8 cellular contexts compared by ENCODE assay signal in genomic region chr17:49361129-49361901, GRCh38. TPM values are rescaled to one million over a fixed set of nuclear protein-coding genes. Genes with fewer than 3 reads are reported as not detected.
A peak's percentile ranks its signal among the peaks of the same experiment; 100 is the strongest.
DNase-seq lines count a peak whose midpoint lies in the region; ATAC-seq and TF ChIP-seq lines count a peak whose summit lies in the region.

No MANE protein-coding gene starts in this region.

- H3K14ac ChIP-seq in trophoblast cell (ENCODE audit: low read length) = peak overlapping the region; percentile 98

- no peak for TF ChIP-seq EP300 in transverse colon (IDR thresholded peaks at IDR 0.05; ENCODE audit: low read depth)

- intact Hi-C loops in CD4-positive, alpha-beta T cell (cut with DNase I, micrococcal nuclease) = loop anchor here in 1 of 2 experiments (1.0 to 2.0 kb wide), 3 partner anchors 19 to 169 kb away; no protein-coding TSS in a partner anchor
- intact Hi-C loops in Right ventricle myocardium superior (cut with DNase I) = no loop called here
- intact Hi-C loops in transverse colon (cut with DNase I; ENCODE audit: low total_unique reads) = no loop called here

- H3K4ac ChIP-seq in trophoblast cell (ENCODE audit: low read depth, low read length) = peak overlapping the region; percentile 91

- H3K27ac Mint-ChIP-seq in CD4-positive, alpha-beta T cell = peak overlapping the region; percentile 97

- peaks cover 9% of the 10 kb centered on the region for H3K79me1 ChIP-seq in trophoblast cell (ENCODE audit: low read length)

- peak overlapping the region; percentile 91 for H2BK5ac ChIP-seq in trophoblast cell (ENCODE audit: low read depth, low read length, poor library complexity)

- H4K12ac ChIP-seq in trophoblast cell (ENCODE audit: low read depth, low read length) = peak overlapping the region; percentile 93

- peak overlapping the region; percentile 88 for H3K9ac ChIP-seq in trophoblast cell (ENCODE audit: low read length)

- POLR2A ChIA-PET in CD4-positive, alpha-beta T cell (lab: Charles Lee) = interaction anchor here (0.6 to 6.5 kb wide), 19 partner anchors 10 to 469 kb away, joined by 3 to 65 read pairs (median 5); partner anchors contain the start of genes ATP5MC1 and PHB1

- peak; percentile 74 for ATAC-seq in CD4-positive, alpha-beta T cell (ENCODE audit: poor library complexity)
- ATAC-seq in GM19372 (IDR thresholded peaks at IDR 0.05; ENCODE audit: low read depth, unreplicated experiment) = peak; percentile 21
- peak; percentile 42 for ATAC-seq in Right ventricle myocardium superior (ENCODE audit: poor library complexity)

- peak overlapping the region; percentile 95 for H4K8ac ChIP-seq in trophoblast cell (ENCODE audit: low read depth, low read length)

- H3K27ac ChIP-seq in CD4-positive, alpha-beta T cell (ENCODE audit: low read depth, low read length) = peak overlapping the region; percentile 87
- H3K27ac ChIP-seq in SJCRH30 (peak overlapping the region; percentile 26; the same call in 1 of the 2 replicates), trophoblast cell (ENCODE audit: low read depth, low read length) (peak overlapping the region; percentile 99), transverse colon (peak overlapping the region; percentile 92 to 98 (median 98))

- H3K27me3 ChIP-seq in CD4-positive, alpha-beta T cell (ENCODE audit: control insufficient read depth, insufficient read depth, low read length) = no peaks in the 10 kb centered on the region
- H3K27me3 ChIP-seq in SJCRH30 (no peaks in the 10 kb centered on the region), trophoblast cell (ENCODE audit: insufficient read depth, low read length) (no peaks in the 10 kb centered on the region), transverse colon (no peaks in the 10 kb centered on the region)

- peak overlapping the region; percentile 86 for H2BK120ac ChIP-seq in trophoblast cell (ENCODE audit: insufficient read depth, low read length, poor library complexity)

- peaks cover 11% of the 10 kb centered on the region for H3K79me2 ChIP-seq in trophoblast cell (ENCODE audit: control insufficient read depth, insufficient read depth, low read length, poor library complexity)

- peak overlapping the region; percentile 16 for H2BK12ac ChIP-seq in trophoblast cell (ENCODE audit: low read length)

- peak overlapping the region; percentile 91 for H2AFZ ChIP-seq in trophoblast cell (ENCODE audit: insufficient read depth, low read length, poor library complexity)

- H3K4me3 ChIP-seq in SJCRH30 = peak overlapping the region; percentile 93
- H3K4me3 ChIP-seq in trophoblast cell (ENCODE audit: low read depth, low read length) = peak overlapping the region; percentile 89
- H3K4me3 ChIP-seq in transverse colon = peak overlapping the region; percentile 77 to 95 (median 86)

- peak; percentile 64 for TF ChIP-seq POLR2A in transverse colon (IDR thresholded peaks at IDR 0.05)

- no CpG with 5 or more reads among the region's 52 CpGs for WGBS in trophoblast cell (ENCODE audit: extremely low coverage, insufficient coverage, insufficient read length)
- WGBS in transverse colon (ENCODE audit: low coverage in 1 of 2), 2 donors = 0% methylated on average over 3 to 20 of the region's 52 CpGs

- peak overlapping the region; percentile 82 for H2AK5ac ChIP-seq in trophoblast cell (ENCODE audit: low read length)

- CTCF ChIA-PET in CD4-positive, alpha-beta T cell (lab: Charles Lee) = interaction anchor here (3.6 to 3.8 kb wide), 2 partner anchors 20 to 46 kb away, joined by 17 read pairs; no protein-coding TSS in a partner anchor

- H3K36me3 ChIP-seq in SJCRH30 (no peaks in the 10 kb centered on the region), trophoblast cell (ENCODE audit: control insufficient read depth in 1 of 2, insufficient read depth in 2 of 2, low read length in 2 of 2) (no peaks in the 10 kb centered on the region), transverse colon (no peaks in the 10 kb centered on the region)

- H3K9me3 Mint-ChIP-seq in CD4-positive, alpha-beta T cell = no peaks in the 10 kb centered on the region

- peak overlapping the region; percentile 69 for H3K4me2 ChIP-seq in trophoblast cell (ENCODE audit: low read length)

- in situ Hi-C loops in transverse colon (cut with MboI; ENCODE audit: low pct_ligation_motif_present in 1 of 4, low pct_unique_long_range_greater_than_20kb in 1 of 4, low sequenced_read_pairs in 3 of 4) = no loop called here

- H3K4me1 ChIP-seq in SJCRH30 (no peaks in the 10 kb centered on the region), trophoblast cell (ENCODE audit: control insufficient read depth in 1 of 2, insufficient read depth in 2 of 2, low read length in 2 of 2) (peaks cover 2 to 6% of the 10 kb centered on the region in 2 experiments), transverse colon (peaks cover 18 to 52% (median 34%) of the 10 kb centered on the region in 4 donors)

- H3K18ac ChIP-seq in trophoblast cell (ENCODE audit: low read length) = peak overlapping the region; percentile 99

- peaks cover 60% of the 10 kb centered on the region for H3K4me1 Mint-ChIP-seq in CD4-positive, alpha-beta T cell (ENCODE audit: low read depth)

- DNase-seq in CD4-positive, alpha-beta T cell = peak; percentile 74 to 91 (median 84)
- DNase-seq in HPDE6-E6E7 (ENCODE audit: extremely low spot score) (peak; percentile 27), SJCRH30 (peak; percentile 43 to 55), Right ventricle myocardium superior (peak; percentile 57), trophoblast cell (peak; percentile 35 to 43), transverse colon (peak; percentile 74)
- peak; percentile 77 for DNase-seq in activated naive CD4-positive, alpha-beta T cell treated with Interleukin-2 at 50 U/mL for 16 hours

- H4K91ac ChIP-seq in trophoblast cell (ENCODE audit: low read depth, low read length) = peak overlapping the region; percentile 94

- TF ChIP-seq CTCF in CD4-positive, alpha-beta T cell (IDR thresholded peaks at IDR 0.05) = no peak
- no peak for TF ChIP-seq CTCF in transverse colon (IDR thresholded peaks at IDR 0.05)

- no peaks in the 10 kb centered on the region for H3K27me3 Mint-ChIP-seq in CD4-positive, alpha-beta T cell

- no peaks in the 10 kb centered on the region for H3K9me3 ChIP-seq in CD4-positive, alpha-beta T cell (ENCODE audit: control insufficient read depth, low read length)
- H3K9me3 ChIP-seq in SJCRH30 (replicated peaks) = no peaks in the 10 kb centered on the region
- no peaks in the 10 kb centered on the region for H3K9me3 ChIP-seq in trophoblast cell (ENCODE audit: insufficient read depth, low read depth, low read length)
- no peaks in the 10 kb centered on the region for H3K9me3 ChIP-seq in transverse colon

- H3K23ac ChIP-seq in trophoblast cell (ENCODE audit: low read length) = no peak overlapping the region

- peaks cover 11% of the 10 kb centered on the region for H3K36me3 Mint-ChIP-seq in CD4-positive, alpha-beta T cell (ENCODE audit: low read depth)

- H3K4me3 Mint-ChIP-seq in CD4-positive, alpha-beta T cell = peak overlapping the region; percentile 96

RNA-seq across cellular contexts. Expression of gene ZNF652, which starts 0.7 kb away (rescaled TPM):
- total RNA-seq in CD4-positive, alpha-beta T cell = 10 to 100 TPM; 33.7 to 34.9 TPM
- 28.2 and 29.2 TPM in 2 replicates for total RNA-seq in SJCRH30 (2014; rRNA removed; shearing (Covaris generic))
- total RNA-seq in Right ventricle myocardium superior (18.6 TPM), transverse colon (10 to 100 TPM; 25.8 to 55.6 (median 50.2) TPM)
- polyA plus RNA-seq in trophoblast cell (2013) = 16.8 and 16.9 TPM in 2 replicates

RNA-seq across cellular contexts. Expression of gene PHB1, which starts 53.4 kb away (rescaled TPM):
- 10 to 100 TPM; 24.2 to 31.6 TPM for total RNA-seq in CD4-positive, alpha-beta T cell
- total RNA-seq in SJCRH30 (2014; rRNA removed; shearing (Covaris generic)) = 240 and 249 TPM in 2 replicates
- total RNA-seq in Right ventricle myocardium superior = 236 TPM
- polyA plus RNA-seq in trophoblast cell (2013) = 87.0 and 88.6 TPM in 2 replicates
- 100 to 1,000 TPM in 1 of 4 donors, 10 to 100 TPM in 3; 40.8 to 114 (median 74.4) TPM for total RNA-seq in transverse colon

Comparison
In these comparisons a context has a peak if more than half of its experiments do, and no peak if none do; other contexts are left out.
1. Peak in every context shown above with its lines: DNase-seq, ATAC-seq, H3K4me3 ChIP-seq and H3K27ac ChIP-seq.
2. ATAC-seq: peak in every context shown above with its lines; median percentile 74 in CD4-positive, alpha-beta T cell; 42 in Right ventricle myocardium superior; 21 in GM19372.
3. DNase-seq: peak in every context shown above with its lines; median percentile 84 in CD4-positive, alpha-beta T cell; 77 in activated naive CD4-positive, alpha-beta T cell treated with Interleukin-2 at 50 U/mL for 16 hours; 74 in transverse colon; 57 in Right ventricle myocardium superior; 49 in SJCRH30; 39 in trophoblast cell; 27 in HPDE6-E6E7.
4. H3K27ac ChIP-seq: peak in every context shown above with its lines; median percentile 99 in trophoblast cell; 98 in transverse colon; 87 in CD4-positive, alpha-beta T cell; 26 in SJCRH30.